ENCODE assay signal across 10 cellular contexts in the genomic region with DNA sequence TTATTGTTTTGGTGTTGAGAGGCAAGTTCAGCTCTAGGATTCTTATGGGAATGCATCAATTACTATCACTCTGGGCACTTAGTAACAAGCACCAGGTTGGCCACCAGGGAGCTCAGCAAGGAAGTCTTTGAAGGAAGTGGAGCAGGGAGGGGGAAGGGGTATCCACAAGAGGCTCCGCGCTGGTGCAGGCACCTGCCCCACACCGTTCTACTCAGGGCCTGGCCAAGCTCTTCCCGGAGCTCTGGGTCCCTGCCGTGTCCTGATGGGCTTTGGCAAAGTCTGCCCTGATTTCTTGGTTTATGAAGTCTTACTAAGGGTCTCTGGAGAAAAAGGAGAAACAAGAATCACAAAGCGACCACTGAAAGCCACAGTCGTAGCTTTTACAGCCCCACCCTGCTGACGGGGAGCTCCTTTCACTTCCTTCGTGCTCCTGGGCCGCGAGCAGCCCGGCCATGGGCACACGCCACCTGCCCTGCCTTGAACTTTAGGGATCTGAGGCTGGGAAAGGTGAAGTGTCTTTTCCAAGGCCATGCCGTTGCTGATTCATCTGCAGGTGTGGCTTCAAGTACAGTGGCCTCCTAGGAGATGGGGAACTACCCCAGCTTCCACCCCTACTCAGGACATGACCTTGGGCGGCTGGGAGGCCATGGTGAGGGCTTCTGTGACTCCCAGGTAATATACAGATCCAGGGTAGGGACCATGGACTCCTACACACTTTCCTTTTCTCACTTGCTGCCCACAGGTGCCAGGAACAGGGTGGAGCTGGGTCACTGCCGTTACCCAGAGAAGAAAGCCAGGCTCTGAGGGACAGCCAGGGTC. TPM values are rescaled to one million over a fixed set of nuclear protein-coding genes. Genes with fewer than 3 reads are reported as not detected.
DNase-seq lines count a peak whose midpoint lies in the region; ATAC-seq, FAIRE-seq and TF ChIP-seq lines count a peak whose summit lies in the region.
"Had no signal": no experiment of that assay in that cellular context is flagged by ENCODE, and none has a peak within 500 bp of the region (broad histone marks: within the 10 kb centered on the region; RNA-seq: fewer than 3 reads in every experiment).

No MANE protein-coding gene starts in this region.

- H3K4me3 Mint-ChIP-seq in activated CD4-positive, alpha-beta T cell treated with anti-CD3 and anti-CD28 coated beads, Interleukin-2, amount 10 ng/mL, durations not matched to agents 7 days and 5 days, result peak overlapping the region; percentile 11
- peak overlapping the region; percentile 55 to 62 for H3K4me3 Mint-ChIP-seq in activated T-cell treated with anti-CD3 and anti-CD28 coated beads, Interleukin-2, amount 50 U/mL, for 72 hours
- H3K4me3 Mint-ChIP-seq: type B pancreatic cell had no signal

- intact Hi-C loops in lower lobe of right lung (cut with DNase I), result no loop called here

- DNase-seq in activated CD4-positive, alpha-beta T cell treated with anti-CD3 and anti-CD28 coated beads, Interleukin-2, amount 10 ng/mL, durations not matched to agents 7 days and 5 days, result no peak
- DNase-seq in activated CD4-positive, alpha-beta T cell treated with anti-CD3 and anti-CD28 coated beads for 48 hours, result no peak
- DNase-seq in activated T-cell treated with anti-CD3 and anti-CD28 coated beads, Interleukin-2, amount 50 U/mL, for 72 hours, result no peak
- DNase-seq in small intestine, result peak; percentile 46
- DNase-seq in lower lobe of right lung, result no peak
- DNase-seq in OCI-M2 (lab: John Stamatoyannopoulos, UW; ENCODE audit: unreplicated experiment), result no peak
- DNase-seq in OCI-M1 (lab: John Stamatoyannopoulos, UW), result no peak

- H3K9me3 Mint-ChIP-seq in activated CD4-positive, alpha-beta T cell treated with anti-CD3 and anti-CD28 coated beads, Interleukin-2, amount 10 ng/mL, durations not matched to agents 7 days and 5 days, result no peaks in the 10 kb centered on the region
- H3K9me3 Mint-ChIP-seq in activated T-cell treated with anti-CD3 and anti-CD28 coated beads, Interleukin-2, amount 50 U/mL, for 72 hours, result no peaks in the 10 kb centered on the region

- POLR2A ChIA-PET in activated CD4-positive, alpha-beta T cell treated with anti-CD3 and anti-CD28 coated beads, Interleukin-2, amount 10 ng/mL, durations not matched to agents 7 days and 5 days (lab: Charles Lee), result no interaction called here

- WGBS in small intestine, 3 donors, result 15 to 50% (median 37%) methylated on average over 16 of the region's 16 CpGs

- FAIRE-seq in small intestine (lab: Jason Lieb, UNC), result no peak

- no peaks in the 10 kb centered on the region for H3K4me1 ChIP-seq in small intestine (ENCODE audit: control insufficient read depth in 2 of 2, insufficient read depth in 1 of 2, low read depth in 1 of 2, low read length in 1 of 2)
- H3K4me1 ChIP-seq in lower lobe of right lung, result peaks cover 5% of the 10 kb centered on the region

- H3K27ac ChIP-seq in small intestine (ENCODE audit: low read depth in 1 of 2, low read length in 1 of 2) (no peak overlapping the region), lower lobe of right lung (no peak overlapping the region)
- H3K27ac ChIP-seq: SK-N-MC had no signal

- no peaks in the 10 kb centered on the region for H3K27me3 ChIP-seq in small intestine (ENCODE audit: control insufficient read depth in 2 of 2, insufficient read depth in 2 of 2, low read length in 2 of 2)
- peaks cover 8% of the 10 kb centered on the region for H3K27me3 ChIP-seq in lower lobe of right lung (ENCODE audit: low read depth)

- H3K4me3 ChIP-seq in small intestine (ENCODE audit: low read depth in 1 of 2, low read length in 2 of 2), result no peak overlapping the region
- no peak overlapping the region for H3K4me3 ChIP-seq in lower lobe of right lung
- H3K4me3 ChIP-seq: SK-N-MC had no signal

- H3K9me3 ChIP-seq in small intestine (ENCODE audit: control insufficient read depth, low read depth), result no peaks in the 10 kb centered on the region
- H3K9me3 ChIP-seq in lower lobe of right lung, result no peaks in the 10 kb centered on the region

- H3K36me3 ChIP-seq in small intestine (ENCODE audit: control insufficient read depth in 2 of 2, insufficient read depth in 2 of 2, low read length in 2 of 2), result no peaks in the 10 kb centered on the region
- H3K36me3 ChIP-seq in lower lobe of right lung, result no peaks in the 10 kb centered on the region

- peak overlapping the region; percentile 76 for H3K27ac Mint-ChIP-seq in activated CD4-positive, alpha-beta T cell treated with anti-CD3 and anti-CD28 coated beads, Interleukin-2, amount 10 ng/mL, durations not matched to agents 7 days and 5 days
- H3K27ac Mint-ChIP-seq in activated T-cell treated with anti-CD3 and anti-CD28 coated beads, Interleukin-2, amount 50 U/mL, for 72 hours, result no peak overlapping the region

- TF ChIP-seq CTCF in lower lobe of right lung (IDR thresholded peaks at IDR 0.05), result no peak

- H3K4me1 Mint-ChIP-seq in activated CD4-positive, alpha-beta T cell treated with anti-CD3 and anti-CD28 coated beads, Interleukin-2, amount 10 ng/mL, durations not matched to agents 7 days and 5 days, result peaks cover 10% of the 10 kb centered on the region
- peaks cover 23% of the 10 kb centered on the region for H3K4me1 Mint-ChIP-seq in activated T-cell treated with anti-CD3 and anti-CD28 coated beads, Interleukin-2, amount 50 U/mL, for 72 hours (ENCODE audit: low read depth)

- H3K36me3 Mint-ChIP-seq in activated CD4-positive, alpha-beta T cell treated with anti-CD3 and anti-CD28 coated beads, Interleukin-2, amount 10 ng/mL, durations not matched to agents 7 days and 5 days (ENCODE audit: low read depth), result no peaks in the 10 kb centered on the region
- no peaks in the 10 kb centered on the region for H3K36me3 Mint-ChIP-seq in activated T-cell treated with anti-CD3 and anti-CD28 coated beads, Interleukin-2, amount 50 U/mL, for 72 hours (ENCODE audit: insufficient read depth in 2 of 2)
- H3K36me3 Mint-ChIP-seq: type B pancreatic cell had no signal

- H3K27me3 Mint-ChIP-seq in activated CD4-positive, alpha-beta T cell treated with anti-CD3 and anti-CD28 coated beads, Interleukin-2, amount 10 ng/mL, durations not matched to agents 7 days and 5 days, result peaks cover under 1% of the 10 kb centered on the region
- peaks cover 12% of the 10 kb centered on the region for H3K27me3 Mint-ChIP-seq in activated T-cell treated with anti-CD3 and anti-CD28 coated beads, Interleukin-2, amount 50 U/mL, for 72 hours (ENCODE audit: low read depth)

- ATAC-seq in HG02885 (IDR thresholded peaks at IDR 0.05; ENCODE audit: poor library complexity, unreplicated experiment) (peak; percentile 63), lower lobe of right lung (no peak)
- peak; percentile 42 to 57 for ATAC-seq in activated T-cell treated with anti-CD3 and anti-CD28 coated beads, Interleukin-2, amount 50 U/mL, for 72 hours (replicated peaks in 1 of 2)

- CTCF ChIA-PET in activated CD4-positive, alpha-beta T cell treated with anti-CD3 and anti-CD28 coated beads, Interleukin-2, amount 10 ng/mL, durations not matched to agents 7 days and 5 days (lab: Charles Lee), result interaction anchor here (0.7 to 0.9 kb wide), 3 partner anchors 10 to 35 kb away, joined by 3 to 6 read pairs (median 4); no protein-coding TSS in a partner anchor

RNA-seq across cellular contexts. Expression of a gene that starts 15.9 kb away (rescaled TPM):
- total RNA-seq in activated CD4-positive, alpha-beta T cell treated with anti-CD3 and anti-CD28 coated beads, Interleukin-2, amount 10 ng/mL, durations not matched to agents 7 days and 5 days, result under 1 TPM; 0.82 to 0.87 TPM
- 10 to 100 TPM; 12.5 to 16.4 TPM for total RNA-seq in activated T-cell treated with anti-CD3 and anti-CD28 coated beads, Interleukin-2, amount 50 U/mL, for 72 hours
- polyA plus RNA-seq in small intestine, result 10 to 100 TPM in 1 of 3 donors, 1 to 10 TPM in 2; 2.2 to 44.7 (median 4.1) TPM
- 121 TPM for total RNA-seq in lower lobe of right lung

Comparison
In these comparisons a context has a peak if more than half of its experiments do, and no peak if none do; other contexts are left out.
1. ATAC-seq: peak in HG02885 (single experiment) and activated T-cell treated with anti-CD3 and anti-CD28 coated beads, Interleukin-2, amount 50 U/mL, for 72 hours (2 of 2); none in lower lobe of right lung (0 of 2).
2. RNA of a gene that starts 15.9 kb away (total RNA-seq): 121 TPM in lower lobe of right lung (single experiment) and 12.5 to 16.4 TPM in activated T-cell treated with anti-CD3 and anti-CD28 coated beads, Interleukin-2, amount 50 U/mL, for 72 hours; 0.82 to 0.87 TPM in activated CD4-positive, alpha-beta T cell treated with anti-CD3 and anti-CD28 coated beads, Interleukin-2, amount 10 ng/mL, durations not matched to agents 7 days and 5 days; every median in the first group is over 4 times any median in the second.